In the genomic region with DNA sequence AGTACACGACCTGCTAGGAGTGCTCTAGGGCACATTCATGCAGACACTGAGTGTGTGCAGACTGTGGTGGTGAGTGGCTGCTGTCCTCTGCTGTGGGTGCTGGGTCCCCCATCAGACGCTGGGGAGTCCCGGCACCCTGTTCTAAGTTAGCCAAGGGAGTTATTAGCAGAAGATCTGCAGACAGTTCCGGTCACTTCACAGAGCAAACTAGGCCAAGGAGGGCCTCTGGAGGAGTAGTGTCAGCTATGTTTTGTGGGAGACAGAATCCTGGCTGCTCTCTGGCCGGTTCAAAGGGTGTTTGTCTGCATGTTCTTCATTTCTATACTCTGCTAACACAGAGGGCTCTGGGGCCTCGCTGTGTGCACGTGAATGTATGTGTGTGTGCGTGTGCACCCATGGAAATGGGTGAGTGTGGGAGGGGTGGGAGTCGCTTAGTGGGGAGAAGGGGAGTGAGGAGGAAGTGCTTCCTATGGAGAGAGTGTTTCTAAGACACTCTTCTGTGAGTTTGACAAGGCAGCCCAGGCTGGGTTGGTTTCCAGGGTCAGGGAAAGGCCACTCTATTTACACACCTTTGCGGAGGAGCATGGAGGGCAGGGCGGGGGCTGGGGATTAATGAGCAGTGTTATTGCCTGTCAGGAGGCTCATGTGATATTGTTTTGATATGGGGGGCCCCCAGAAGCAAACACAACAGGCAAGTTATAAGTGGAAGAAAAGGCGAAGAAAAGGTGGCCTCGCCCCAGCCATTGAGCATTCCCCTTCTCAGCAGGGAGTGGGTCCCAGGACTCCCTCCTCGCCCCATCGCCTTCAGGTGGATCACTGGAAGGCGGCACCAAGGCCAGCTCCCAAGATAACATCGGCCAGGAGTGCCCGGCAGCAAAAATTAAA, we compare ENCODE assay signal across 25 cellular contexts.
DNase-seq lines count a peak whose midpoint lies in the region; ATAC-seq and TF ChIP-seq lines count a peak whose summit lies in the region.
"Had no signal": no experiment of that assay in that cellular context is flagged by ENCODE, and none has a peak within 500 bp of the region (broad histone marks: within the 10 kb centered on the region; RNA-seq: fewer than 3 reads in every experiment).

No MANE protein-coding gene starts in this region.

- H3K36me3 Mint-ChIP-seq in activated naive CD8-positive, alpha-beta T cell treated with anti-CD3 and anti-CD28 coated beads, Interleukin-2, amount 10 ng/mL, durations not matched to agents 7 days and 5 days = peaks cover 9% of the 10 kb centered on the region
- peaks cover 18% of the 10 kb centered on the region for H3K36me3 Mint-ChIP-seq in activated naive CD8-positive, alpha-beta T cell treated with anti-CD3 and anti-CD28 coated beads, Interleukin-2, amount 50 U/mL, for 24 hours (ENCODE audit: low read depth)
- H3K36me3 Mint-ChIP-seq in type B pancreatic cell = peaks cover 14% of the 10 kb centered on the region
- H3K36me3 Mint-ChIP-seq: natural killer cell had no signal

- H3K27me3 Mint-ChIP-seq in activated naive CD8-positive, alpha-beta T cell treated with anti-CD3 and anti-CD28 coated beads, Interleukin-2, amount 10 ng/mL, durations not matched to agents 7 days and 5 days = no peaks in the 10 kb centered on the region
- H3K27me3 Mint-ChIP-seq in activated naive CD8-positive, alpha-beta T cell treated with anti-CD3 and anti-CD28 coated beads, Interleukin-2, amount 50 U/mL, for 24 hours = no peaks in the 10 kb centered on the region
- no peaks in the 10 kb centered on the region for H3K27me3 Mint-ChIP-seq in type B pancreatic cell

- POLR2A ChIA-PET in activated naive CD8-positive, alpha-beta T cell treated with anti-CD3 and anti-CD28 coated beads, Interleukin-2, amount 10 ng/mL, durations not matched to agents 7 days and 5 days (lab: Charles Lee) = interaction anchor here (0.7 kb wide), 1 partner anchor 1078 kb away, joined by 3 read pairs; no protein-coding TSS in a partner anchor

- no peaks in the 10 kb centered on the region for H3K9me3 Mint-ChIP-seq in activated naive CD8-positive, alpha-beta T cell treated with anti-CD3 and anti-CD28 coated beads, Interleukin-2, amount 10 ng/mL, durations not matched to agents 7 days and 5 days
- H3K9me3 Mint-ChIP-seq in activated naive CD8-positive, alpha-beta T cell treated with anti-CD3 and anti-CD28 coated beads, Interleukin-2, amount 50 U/mL, for 24 hours = no peaks in the 10 kb centered on the region
- H3K9me3 Mint-ChIP-seq in type B pancreatic cell = no peaks in the 10 kb centered on the region
- H3K9me3 Mint-ChIP-seq: natural killer cell had no signal

- no peak overlapping the region for H3K27ac ChIP-seq in RWPE2 (ENCODE audit: poor library complexity, severe bottlenecking)
- H3K27ac ChIP-seq in hepatocyte = peak overlapping the region; percentile 51
- H3K27ac ChIP-seq: brain microvascular endothelial cell, foreskin keratinocyte, parathyroid adenoma, VCaP had no signal

- no peak overlapping the region for H3K4me3 Mint-ChIP-seq in activated naive CD8-positive, alpha-beta T cell treated with anti-CD3 and anti-CD28 coated beads, Interleukin-2, amount 10 ng/mL, durations not matched to agents 7 days and 5 days
- no peak overlapping the region for H3K4me3 Mint-ChIP-seq in activated naive CD8-positive, alpha-beta T cell treated with anti-CD3 and anti-CD28 coated beads, Interleukin-2, amount 50 U/mL, for 24 hours
- peak overlapping the region; percentile 75 for H3K4me3 Mint-ChIP-seq in type B pancreatic cell
- H3K4me3 Mint-ChIP-seq: natural killer cell had no signal

- peak overlapping the region; percentile 72 for H3K27ac Mint-ChIP-seq in activated naive CD8-positive, alpha-beta T cell treated with anti-CD3 and anti-CD28 coated beads, Interleukin-2, amount 10 ng/mL, durations not matched to agents 7 days and 5 days
- H3K27ac Mint-ChIP-seq in activated naive CD8-positive, alpha-beta T cell treated with anti-CD3 and anti-CD28 coated beads, Interleukin-2, amount 50 U/mL, for 24 hours = no peak overlapping the region
- peak overlapping the region; percentile 84 for H3K27ac Mint-ChIP-seq in type B pancreatic cell
- H3K27ac Mint-ChIP-seq: natural killer cell had no signal

- H3K79me2 ChIP-seq in hepatocyte = no peaks in the 10 kb centered on the region
- H3K79me2 ChIP-seq: parathyroid adenoma had no signal

- H3K4me1 Mint-ChIP-seq in activated naive CD8-positive, alpha-beta T cell treated with anti-CD3 and anti-CD28 coated beads, Interleukin-2, amount 10 ng/mL, durations not matched to agents 7 days and 5 days = peaks cover 27% of the 10 kb centered on the region
- H3K4me1 Mint-ChIP-seq in activated naive CD8-positive, alpha-beta T cell treated with anti-CD3 and anti-CD28 coated beads, Interleukin-2, amount 50 U/mL, for 24 hours = peaks cover 16% of the 10 kb centered on the region
- peaks cover 28% of the 10 kb centered on the region for H3K4me1 Mint-ChIP-seq in type B pancreatic cell (ENCODE audit: unreplicated experiment)
- H3K4me1 Mint-ChIP-seq: natural killer cell had no signal

- no peaks in the 10 kb centered on the region for H3K9me2 ChIP-seq in hepatocyte (replicated peaks; ENCODE audit: insufficient read depth)

- H3K4me1 ChIP-seq in RWPE2 (ENCODE audit: insufficient read depth, poor library complexity, severe bottlenecking) = no peaks in the 10 kb centered on the region
- peaks cover 18% of the 10 kb centered on the region for H3K4me1 ChIP-seq in hepatocyte (ENCODE audit: insufficient read depth)
- H3K4me1 ChIP-seq: foreskin keratinocyte, HAP-1, parathyroid adenoma had no signal

- DNase-seq in activated naive CD8-positive, alpha-beta T cell treated with anti-CD3 and anti-CD28 coated beads, Interleukin-2, amount 10 ng/mL, durations not matched to agents 7 days and 5 days = no peak
- no peak for DNase-seq in activated naive CD8-positive, alpha-beta T cell treated with anti-CD3 and anti-CD28 coated beads, Interleukin-2, amount 50 U/mL, for 24 hours
- no peak for DNase-seq in RWPE2 (ENCODE audit: low spot score)
- no peak for DNase-seq in hepatocyte (ENCODE audit: low spot score)
- no peak for DNase-seq in type B pancreatic cell (ENCODE audit: extremely low spot score, unreplicated experiment)
- DNase-seq in hippocampal formation (lab: John Stamatoyannopoulos, UW) = no peak
- DNase-seq in NCI-H1694 treated with DMSO at 0.1 percent for 48 hours (lab: John Stamatoyannopoulos, UW) = no peak
- DNase-seq: activated CD4-positive, alpha-beta T cell treated with anti-CD3 and anti-CD28 coated beads, Interleukin-2, amount 50 U/mL, for 48 hours; activated gamma-delta T cell treated with Interleukin-2 at 50 U/mL for 16 hours; brain microvascular endothelial cell; C1 segment of cervical spinal cord; foreskin keratinocyte; KG1; left ventricle myocardium superior; midbrain; natural killer cell; NCI-H187; NCI-H526; stimulated activated CD4-positive, alpha-beta T cell treated with anti-CD3 and anti-CD28 coated beads, Interleukin-4, amount 100 ng/mL, for 1 hour; stimulated activated naive CD4-positive, alpha-beta T cell had no signal

- H3K4me3 ChIP-seq in RWPE2 (ENCODE audit: severe bottlenecking) (no peak overlapping the region), hepatocyte (no peak overlapping the region)
- H3K4me3 ChIP-seq: HAP-1 had no signal

- peak overlapping the region; percentile 41 for H3K4me2 ChIP-seq in hepatocyte

- H3K27me3 ChIP-seq in RWPE2 (ENCODE audit: insufficient read depth, poor library complexity, severe bottlenecking) (no peaks in the 10 kb centered on the region), hepatocyte (no peaks in the 10 kb centered on the region)
- H3K27me3 ChIP-seq: brain microvascular endothelial cell had no signal

- H4K20me1 ChIP-seq in hepatocyte (ENCODE audit: insufficient read depth, poor library complexity, severe bottlenecking) = no peaks in the 10 kb centered on the region

- 60% methylated on average over 18 of the region's 18 CpGs for WGBS in hepatocyte (ENCODE audit: low lambda C conversion rate, missing lambda C conversion rate)

- TF ChIP-seq CTCF in RWPE2 (IDR thresholded peaks at IDR 0.05; ENCODE audit: poor library complexity, severe bottlenecking) (no peak), hepatocyte (IDR thresholded peaks at IDR 0.05; ENCODE audit: poor library complexity) (no peak), type B pancreatic cell (conservative IDR thresholded peaks at IDR 0.05) (no peak)

- no peak overlapping the region for H2AFZ ChIP-seq in hepatocyte
- H2AFZ ChIP-seq: parathyroid adenoma had no signal

- no peak for ATAC-seq in activated naive CD8-positive, alpha-beta T cell treated with anti-CD3 and anti-CD28 coated beads, Interleukin-2, amount 10 ng/mL, durations not matched to agents 7 days and 5 days (ENCODE audit: low read depth)
- no peak for ATAC-seq in activated naive CD8-positive, alpha-beta T cell treated with anti-CD3 and anti-CD28 coated beads, Interleukin-2, amount 50 U/mL, for 24 hours
- ATAC-seq in RWPE2 (ENCODE audit: low read depth) = peak; percentile 15; the same call in 2 of the 3 replicates
- ATAC-seq in GM19463 (IDR thresholded peaks at IDR 0.05; ENCODE audit: unreplicated experiment) = no peak
- ATAC-seq: foreskin keratinocyte, left ventricle myocardium superior, natural killer cell, right cardiac atrium had no signal

- H3K36me3 ChIP-seq in RWPE2 (ENCODE audit: low read depth) (peaks cover 26% of the 10 kb centered on the region), hepatocyte (replicated peaks; ENCODE audit: insufficient read depth, low read depth) (no peaks in the 10 kb centered on the region)

- no peaks in the 10 kb centered on the region for H3K9me3 ChIP-seq in RWPE2 (ENCODE audit: severe bottlenecking)
- no peaks in the 10 kb centered on the region for H3K9me3 ChIP-seq in hepatocyte (ENCODE audit: low read depth)
- H3K9me3 ChIP-seq: HAP-1 had no signal
